In the genomic region with DNA sequence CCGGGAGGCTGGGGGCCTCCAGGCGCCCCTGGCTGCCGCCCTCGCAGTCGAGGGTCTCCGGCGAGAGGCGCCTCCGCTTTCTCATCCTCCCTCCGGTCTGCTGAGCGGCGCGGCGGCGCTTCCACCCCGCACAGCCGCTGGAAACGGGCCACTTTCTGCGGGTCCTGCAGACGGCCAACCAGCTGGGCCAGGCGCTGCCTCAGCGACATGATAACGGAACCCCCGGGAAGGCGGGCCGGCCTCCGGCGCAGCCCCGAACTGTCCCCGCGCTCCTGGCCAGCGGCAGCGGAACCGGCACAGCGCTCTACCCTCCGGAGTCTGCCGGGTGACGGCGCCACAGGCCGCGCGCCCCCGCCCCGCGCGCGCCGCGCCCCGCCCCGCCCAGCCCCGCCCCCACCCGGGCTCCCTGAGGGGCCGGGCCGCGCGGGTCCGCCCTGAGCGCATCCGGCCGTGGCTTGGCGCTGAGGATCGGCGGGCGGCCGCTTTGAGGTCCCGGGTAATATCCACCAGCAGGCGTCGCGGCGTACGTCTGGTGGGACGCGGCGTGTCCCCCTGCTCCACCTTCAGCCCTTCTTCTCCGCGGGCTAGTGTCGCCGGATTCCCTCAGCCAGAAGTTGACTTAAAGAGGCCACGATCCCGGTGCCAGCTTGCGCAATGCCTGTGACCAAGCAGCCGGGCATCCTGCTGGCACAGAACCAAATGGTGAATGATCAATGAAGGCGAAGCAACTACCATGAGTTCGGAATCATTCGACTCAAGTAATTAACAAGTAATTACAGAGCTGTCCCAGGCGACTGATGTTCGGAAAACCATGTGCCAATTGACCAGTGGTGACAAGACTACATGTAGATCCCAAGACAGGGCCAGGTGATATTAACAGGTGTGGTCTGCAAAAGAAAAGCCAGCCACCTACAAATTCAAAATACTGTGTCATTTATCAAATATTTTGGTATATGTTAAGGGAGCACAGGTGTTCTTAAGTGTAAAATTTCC, we compare ENCODE assay signal across 1 cellular context.
TF ChIP-seq lines count a peak whose summit lies in the region.

A gene with protein sequence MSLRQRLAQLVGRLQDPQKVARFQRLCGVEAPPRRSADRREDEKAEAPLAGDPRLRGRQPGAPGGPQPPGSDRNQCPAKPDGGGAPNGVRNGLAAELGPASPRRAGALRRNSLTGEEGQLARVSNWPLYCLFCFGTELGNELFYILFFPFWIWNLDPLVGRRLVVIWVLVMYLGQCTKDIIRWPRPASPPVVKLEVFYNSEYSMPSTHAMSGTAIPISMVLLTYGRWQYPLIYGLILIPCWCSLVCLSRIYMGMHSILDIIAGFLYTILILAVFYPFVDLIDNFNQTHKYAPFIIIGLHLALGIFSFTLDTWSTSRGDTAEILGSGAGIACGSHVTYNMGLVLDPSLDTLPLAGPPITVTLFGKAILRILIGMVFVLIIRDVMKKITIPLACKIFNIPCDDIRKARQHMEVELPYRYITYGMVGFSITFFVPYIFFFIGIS (minus strand): TSS at position 330 of the 993 bp plus-strand sequence. CDS start 121 bp downstream, at position 209.

TF ChIP-seq in HepG2, 621 proteins besides CTCF, POLR2A, EP300 and RAD21 (continued from another document and continues in another):
- TF ChIP-seq, protein P1, sequence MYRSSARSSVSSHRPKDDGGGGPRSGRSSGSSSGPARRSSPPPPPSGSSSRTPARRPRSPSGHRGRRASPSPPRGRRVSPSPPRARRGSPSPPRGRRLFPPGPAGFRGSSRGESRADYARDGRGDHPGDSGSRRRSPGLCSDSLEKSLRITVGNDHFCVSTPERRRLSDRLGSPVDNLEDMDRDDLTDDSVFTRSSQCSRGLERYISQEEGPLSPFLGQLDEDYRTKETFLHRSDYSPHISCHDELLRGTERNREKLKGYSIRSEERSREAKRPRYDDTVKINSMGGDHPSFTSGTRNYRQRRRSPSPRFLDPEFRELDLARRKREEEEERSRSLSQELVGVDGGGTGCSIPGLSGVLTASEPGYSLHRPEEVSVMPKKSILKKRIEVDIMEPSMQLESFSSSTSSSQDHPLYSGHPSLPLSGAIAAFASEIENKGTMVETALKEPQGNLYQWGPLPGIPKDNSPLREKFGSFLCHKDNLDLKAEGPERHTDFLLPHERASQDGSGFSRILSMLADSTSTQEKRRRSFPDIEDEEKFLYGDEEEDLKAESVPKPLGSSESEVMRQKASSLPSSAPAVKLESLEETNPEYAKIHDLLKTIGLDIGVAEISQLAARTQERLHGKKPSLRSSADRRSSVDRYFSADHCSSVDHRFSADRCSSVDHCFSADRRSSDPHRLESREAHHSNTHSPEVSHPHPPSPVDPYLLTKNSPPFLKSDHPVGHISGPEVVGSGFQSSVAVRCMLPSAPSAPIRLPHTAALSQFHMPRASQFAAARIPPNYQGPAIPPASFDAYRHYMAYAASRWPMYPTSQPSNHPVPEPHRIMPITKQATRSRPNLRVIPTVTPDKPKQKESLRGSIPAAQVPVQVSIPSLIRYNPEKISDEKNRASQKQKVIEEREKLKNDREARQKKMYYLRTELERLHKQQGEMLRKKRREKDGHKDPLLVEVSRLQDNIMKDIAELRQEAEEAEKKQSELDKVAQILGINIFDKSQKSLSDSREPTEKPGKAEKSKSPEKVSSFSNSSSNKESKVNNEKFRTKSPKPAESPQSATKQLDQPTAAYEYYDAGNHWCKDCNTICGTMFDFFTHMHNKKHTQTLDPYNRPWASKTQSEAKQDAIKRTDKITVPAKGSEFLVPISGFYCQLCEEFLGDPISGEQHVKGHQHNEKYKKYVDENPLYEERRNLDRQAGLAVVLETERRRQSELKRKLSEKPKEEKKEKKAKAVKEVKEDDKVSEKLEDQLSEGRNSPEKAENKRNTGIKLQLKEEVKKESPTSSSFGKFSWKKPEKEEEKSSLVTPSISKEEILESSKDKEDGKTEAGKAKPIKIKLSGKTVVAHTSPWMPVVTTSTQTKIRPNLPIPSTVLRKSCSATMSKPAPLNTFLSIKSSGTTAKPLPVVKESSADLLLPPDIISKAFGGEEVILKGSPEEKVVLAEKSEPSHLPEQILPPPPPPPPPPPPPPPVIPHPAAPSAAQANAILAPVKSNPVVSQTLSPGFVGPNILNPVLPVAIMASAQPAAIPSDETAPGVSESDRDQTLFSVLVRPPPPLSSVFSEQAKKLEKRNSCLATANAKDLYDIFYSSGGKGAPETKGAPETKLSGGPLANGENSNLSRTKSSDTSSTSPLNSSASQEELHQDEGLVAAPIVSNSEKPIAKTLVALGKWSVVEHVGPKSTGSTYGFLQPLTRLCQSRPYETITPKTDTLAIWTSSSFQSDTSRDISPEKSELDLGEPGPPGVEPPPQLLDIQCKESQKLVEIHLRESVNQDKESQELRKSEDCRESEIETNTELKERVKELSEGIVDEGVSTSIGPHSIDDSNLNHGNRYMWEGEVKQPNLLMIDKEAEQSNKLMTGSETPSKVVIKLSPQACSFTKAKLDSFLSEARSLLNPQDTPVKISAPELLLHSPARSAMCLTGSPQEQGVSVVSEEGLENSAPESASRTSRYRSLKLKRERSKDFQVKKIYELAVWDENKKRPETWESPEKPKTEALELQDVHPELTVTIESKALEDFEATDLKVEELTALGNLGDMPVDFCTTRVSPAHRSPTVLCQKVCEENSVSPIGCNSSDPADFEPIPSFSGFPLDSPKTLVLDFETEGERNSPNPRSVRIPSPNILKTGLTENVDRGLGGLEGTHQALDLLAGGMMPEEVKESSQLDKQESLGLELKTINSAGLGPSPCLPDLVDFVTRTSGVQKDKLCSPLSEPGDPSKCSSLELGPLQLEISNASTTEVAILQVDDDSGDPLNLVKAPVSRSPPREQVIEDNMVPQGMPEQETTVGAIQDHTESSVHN (CRISPR knock-in tag; IDR thresholded peaks at IDR 0.05), result no peak
- TF ChIP-seq, protein P2, sequence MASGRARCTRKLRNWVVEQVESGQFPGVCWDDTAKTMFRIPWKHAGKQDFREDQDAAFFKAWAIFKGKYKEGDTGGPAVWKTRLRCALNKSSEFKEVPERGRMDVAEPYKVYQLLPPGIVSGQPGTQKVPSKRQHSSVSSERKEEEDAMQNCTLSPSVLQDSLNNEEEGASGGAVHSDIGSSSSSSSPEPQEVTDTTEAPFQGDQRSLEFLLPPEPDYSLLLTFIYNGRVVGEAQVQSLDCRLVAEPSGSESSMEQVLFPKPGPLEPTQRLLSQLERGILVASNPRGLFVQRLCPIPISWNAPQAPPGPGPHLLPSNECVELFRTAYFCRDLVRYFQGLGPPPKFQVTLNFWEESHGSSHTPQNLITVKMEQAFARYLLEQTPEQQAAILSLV (CRISPR knock-in tag; IDR thresholded peaks at IDR 0.05; ENCODE audit: borderline replicate concordance), result 0 out of 2 replicates have a peak, but pooled peaks have one; percentile 29
- TF ChIP-seq, protein P3, sequence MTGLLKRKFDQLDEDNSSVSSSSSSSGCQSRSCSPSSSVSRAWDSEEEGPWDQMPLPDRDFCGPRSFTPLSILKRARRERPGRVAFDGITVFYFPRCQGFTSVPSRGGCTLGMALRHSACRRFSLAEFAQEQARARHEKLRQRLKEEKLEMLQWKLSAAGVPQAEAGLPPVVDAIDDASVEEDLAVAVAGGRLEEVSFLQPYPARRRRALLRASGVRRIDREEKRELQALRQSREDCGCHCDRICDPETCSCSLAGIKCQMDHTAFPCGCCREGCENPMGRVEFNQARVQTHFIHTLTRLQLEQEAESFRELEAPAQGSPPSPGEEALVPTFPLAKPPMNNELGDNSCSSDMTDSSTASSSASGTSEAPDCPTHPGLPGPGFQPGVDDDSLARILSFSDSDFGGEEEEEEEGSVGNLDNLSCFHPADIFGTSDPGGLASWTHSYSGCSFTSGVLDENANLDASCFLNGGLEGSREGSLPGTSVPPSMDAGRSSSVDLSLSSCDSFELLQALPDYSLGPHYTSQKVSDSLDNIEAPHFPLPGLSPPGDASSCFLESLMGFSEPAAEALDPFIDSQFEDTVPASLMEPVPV (CRISPR knock-in tag; IDR thresholded peaks at IDR 0.05), result no peak
- TF ChIP-seq ZSCAN20 (CRISPR knock-in tag; IDR thresholded peaks at IDR 0.05; ENCODE audit: borderline replicate concordance) (peak; percentile 47; the same call in 1 of the 2 replicates), PRMT3 (CRISPR knock-in tag; IDR thresholded peaks at IDR 0.05; ENCODE audit: borderline replicate concordance, low read depth) (no peak), HMGA1 (CRISPR knock-in tag; conservative IDR thresholded peaks at IDR 0.05) (no peak), ZC3H4 (CRISPR knock-in tag; IDR thresholded peaks at IDR 0.05; ENCODE audit: borderline replicate concordance) (no peak), RFXAP (CRISPR knock-in tag; IDR thresholded peaks at IDR 0.05; ENCODE audit: borderline replicate concordance) (no peak), KDM2A (CRISPR knock-in tag; IDR thresholded peaks at IDR 0.05; ENCODE audit: borderline replicate concordance, low read depth) (peak; percentile 85), ATF7-NPFF (CRISPR knock-in tag; IDR thresholded peaks at IDR 0.05; ENCODE audit: low read depth) (no peak), NFKB2 (CRISPR knock-in tag; IDR thresholded peaks at IDR 0.05; ENCODE audit: borderline replicate concordance) (peak; percentile 58; the same call in 1 of the 2 replicates), ZNF441 (CRISPR knock-in tag; IDR thresholded peaks at IDR 0.05; ENCODE audit: borderline replicate concordance) (0 out of 2 replicates have a peak, but pooled peaks have one; percentile 54), ZFP37 (CRISPR knock-in tag; IDR thresholded peaks at IDR 0.05; ENCODE audit: borderline replicate concordance) (peak; percentile 59; the same call in 1 of the 2 replicates), ZNF430 (CRISPR knock-in tag; IDR thresholded peaks at IDR 0.05) (no peak), FOXA3 (CRISPR knock-in tag; IDR thresholded peaks at IDR 0.05) (peak; percentile 14; the same call in 1 of the 2 replicates), AHR (CRISPR knock-in tag; IDR thresholded peaks at IDR 0.05) (no peak), HOXA3 (CRISPR knock-in tag; IDR thresholded peaks at IDR 0.05) (peak; percentile 77), ZNF468 (CRISPR knock-in tag; IDR thresholded peaks at IDR 0.05) (no peak), HNRNPL (IDR thresholded peaks at IDR 0.05; ENCODE audit: low read depth, low read length) (peak; percentile 76), ZNF496 (CRISPR knock-in tag; IDR thresholded peaks at IDR 0.05; ENCODE audit: insufficient replicate concordance) (no peak), EEA1 (CRISPR knock-in tag; IDR thresholded peaks at IDR 0.05; ENCODE audit: borderline replicate concordance) (no peak), KDM1A (CRISPR knock-in tag; IDR thresholded peaks at IDR 0.05) (peak; percentile 40; the same call in 1 of the 2 replicates), CEBPB (IDR thresholded peaks at IDR 0.05; ENCODE audit: borderline replicate concordance, low read depth, low read length) (peak; percentile 96), HNRNPK (IDR thresholded peaks at IDR 0.05; ENCODE audit: low read depth, low read length, poor library complexity, severe bottlenecking) (peak; percentile 9), ISL2 (CRISPR knock-in tag; IDR thresholded peaks at IDR 0.05) (peak; percentile 42; the same call in 1 of the 2 replicates), PITX1 (CRISPR knock-in tag; IDR thresholded peaks at IDR 0.05) (peak; percentile 51; the same call in 1 of the 2 replicates), ZNF33A (CRISPR knock-in tag; IDR thresholded peaks at IDR 0.05; ENCODE audit: borderline replicate concordance) (no peak), ZNF501 (CRISPR knock-in tag; IDR thresholded peaks at IDR 0.05) (peak; percentile 57; the same call in 1 of the 2 replicates), HNRNPUL1 (IDR thresholded peaks at IDR 0.05; ENCODE audit: low read depth, low read length) (no peak), ETV6 (CRISPR knock-in tag; conservative IDR thresholded peaks at IDR 0.05) (no peak), NR2F2 (IDR thresholded peaks at IDR 0.05; ENCODE audit: borderline replicate concordance, low read depth) (no peak)
- TF ChIP-seq, protein P4, sequence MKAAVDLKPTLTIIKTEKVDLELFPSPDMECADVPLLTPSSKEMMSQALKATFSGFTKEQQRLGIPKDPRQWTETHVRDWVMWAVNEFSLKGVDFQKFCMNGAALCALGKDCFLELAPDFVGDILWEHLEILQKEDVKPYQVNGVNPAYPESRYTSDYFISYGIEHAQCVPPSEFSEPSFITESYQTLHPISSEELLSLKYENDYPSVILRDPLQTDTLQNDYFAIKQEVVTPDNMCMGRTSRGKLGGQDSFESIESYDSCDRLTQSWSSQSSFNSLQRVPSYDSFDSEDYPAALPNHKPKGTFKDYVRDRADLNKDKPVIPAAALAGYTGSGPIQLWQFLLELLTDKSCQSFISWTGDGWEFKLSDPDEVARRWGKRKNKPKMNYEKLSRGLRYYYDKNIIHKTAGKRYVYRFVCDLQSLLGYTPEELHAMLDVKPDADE (CRISPR knock-in tag; IDR thresholded peaks at IDR 0.05), result peak; percentile 73; the same call in 1 of the 2 replicates
- TF ChIP-seq, protein P5, sequence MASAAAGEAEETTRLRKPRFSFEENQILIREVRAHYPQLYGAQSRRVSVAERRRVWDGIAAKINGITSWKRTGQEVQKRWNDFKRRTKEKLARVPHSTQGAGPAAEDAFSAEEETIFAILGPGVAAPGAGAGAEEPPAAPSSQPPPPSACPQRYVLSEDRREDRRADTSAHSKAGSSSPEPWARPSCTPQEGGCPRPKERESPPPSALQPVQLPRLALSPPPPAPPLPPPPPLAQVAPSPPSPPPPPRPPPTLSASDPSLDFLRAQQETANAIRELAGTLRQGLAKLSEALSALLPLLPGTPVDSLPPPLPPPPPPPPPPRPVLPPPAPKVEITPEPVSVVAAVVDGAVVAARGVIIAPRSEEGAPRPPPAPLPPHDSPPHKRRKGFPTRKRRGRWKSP (CRISPR knock-in tag; IDR thresholded peaks at IDR 0.05), result 0 out of 2 replicates have a peak, but pooled peaks have one; percentile 43
- TF ChIP-seq, protein P6, sequence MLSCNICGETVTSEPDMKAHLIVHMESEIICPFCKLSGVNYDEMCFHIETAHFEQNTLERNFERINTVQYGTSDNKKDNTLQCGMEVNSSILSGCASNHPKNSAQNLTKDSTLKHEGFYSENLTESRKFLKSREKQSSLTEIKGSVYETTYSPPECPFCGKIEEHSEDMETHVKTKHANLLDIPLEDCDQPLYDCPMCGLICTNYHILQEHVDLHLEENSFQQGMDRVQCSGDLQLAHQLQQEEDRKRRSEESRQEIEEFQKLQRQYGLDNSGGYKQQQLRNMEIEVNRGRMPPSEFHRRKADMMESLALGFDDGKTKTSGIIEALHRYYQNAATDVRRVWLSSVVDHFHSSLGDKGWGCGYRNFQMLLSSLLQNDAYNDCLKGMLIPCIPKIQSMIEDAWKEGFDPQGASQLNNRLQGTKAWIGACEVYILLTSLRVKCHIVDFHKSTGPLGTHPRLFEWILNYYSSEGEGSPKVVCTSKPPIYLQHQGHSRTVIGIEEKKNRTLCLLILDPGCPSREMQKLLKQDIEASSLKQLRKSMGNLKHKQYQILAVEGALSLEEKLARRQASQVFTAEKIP (CRISPR knock-in tag; IDR thresholded peaks at IDR 0.05; ENCODE audit: borderline replicate concordance), result no peak
- TF ChIP-seq, protein P7, sequence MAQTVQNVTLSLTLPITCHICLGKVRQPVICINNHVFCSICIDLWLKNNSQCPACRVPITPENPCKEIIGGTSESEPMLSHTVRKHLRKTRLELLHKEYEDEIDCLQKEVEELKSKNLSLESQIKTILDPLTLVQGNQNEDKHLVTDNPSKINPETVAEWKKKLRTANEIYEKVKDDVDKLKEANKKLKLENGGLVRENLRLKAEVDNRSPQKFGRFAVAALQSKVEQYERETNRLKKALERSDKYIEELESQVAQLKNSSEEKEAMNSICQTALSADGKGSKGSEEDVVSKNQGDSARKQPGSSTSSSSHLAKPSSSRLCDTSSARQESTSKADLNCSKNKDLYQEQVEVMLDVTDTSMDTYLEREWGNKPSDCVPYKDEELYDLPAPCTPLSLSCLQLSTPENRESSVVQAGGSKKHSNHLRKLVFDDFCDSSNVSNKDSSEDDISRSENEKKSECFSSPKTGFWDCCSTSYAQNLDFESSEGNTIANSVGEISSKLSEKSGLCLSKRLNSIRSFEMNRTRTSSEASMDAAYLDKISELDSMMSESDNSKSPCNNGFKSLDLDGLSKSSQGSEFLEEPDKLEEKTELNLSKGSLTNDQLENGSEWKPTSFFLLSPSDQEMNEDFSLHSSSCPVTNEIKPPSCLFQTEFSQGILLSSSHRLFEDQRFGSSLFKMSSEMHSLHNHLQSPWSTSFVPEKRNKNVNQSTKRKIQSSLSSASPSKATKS (CRISPR knock-in tag; IDR thresholded peaks at IDR 0.05), result no peak
